In genomic region chr1:54167422-54168139, GRCh38 we compare ENCODE assay signal across 22 cellular contexts. TPM values are rescaled to one million over a fixed set of nuclear protein-coding genes. Genes with fewer than 3 reads are reported as not detected.
A peak's percentile ranks its signal among the peaks of the same experiment; 100 is the strongest.
DNase-seq lines count a peak whose midpoint lies in the region; ATAC-seq, FAIRE-seq and TF ChIP-seq lines count a peak whose summit lies in the region.
"Had no signal": no experiment of that assay in that cellular context is flagged by ENCODE, and none has a peak within 500 bp of the region (broad histone marks: within the 10 kb centered on the region; RNA-seq: fewer than 3 reads in every experiment).

No MANE protein-coding gene starts in this region.

- H3K9me3 ChIP-seq in kidney (ENCODE audit: control insufficient read depth in 1 of 2, low read length in 2 of 2) (no peaks in the 10 kb centered on the region), small intestine (ENCODE audit: control insufficient read depth, low read depth) (no peaks in the 10 kb centered on the region), PC-9 (ENCODE audit: insufficient read depth, low read depth) (no peaks in the 10 kb centered on the region)
- H3K9me3 ChIP-seq: Peyer's patch had no signal

- H2AFZ ChIP-seq in PC-9, result no peak overlapping the region

- CTCF ChIA-PET in activated CD8-positive, alpha-beta memory T cell treated with anti-CD3 and anti-CD28 coated beads, Interleukin-2, amount 10 ng/mL, durations not matched to agents 7 days and 5 days (lab: Charles Lee), result interaction anchor here (1.0 to 1.5 kb wide), 2 partner anchors 14 to 322 kb away, joined by 3 read pairs; no protein-coding TSS in a partner anchor
- CTCF ChIA-PET in PC-9 (lab: Charles Lee), result no interaction called here

- no peaks in the 10 kb centered on the region for H3K79me2 ChIP-seq in PC-9 (ENCODE audit: low read depth)

- POLR2A ChIA-PET in PC-9 (lab: Charles Lee; ENCODE audit: unreplicated experiment), result no interaction called here

- no peaks in the 10 kb centered on the region for H3K27me3 ChIP-seq in bronchial epithelial cell (ENCODE audit: control insufficient read depth, insufficient read depth, low read length)
- no peaks in the 10 kb centered on the region for H3K27me3 ChIP-seq in small intestine (ENCODE audit: control insufficient read depth in 2 of 2, insufficient read depth in 2 of 2, low read length in 2 of 2)
- H3K27me3 ChIP-seq in PC-9 (ENCODE audit: insufficient read depth, low read depth), result no peaks in the 10 kb centered on the region
- H3K27me3 ChIP-seq: Peyer's patch had no signal

- H3K4me1 Mint-ChIP-seq in activated CD8-positive, alpha-beta memory T cell treated with anti-CD3 and anti-CD28 coated beads, Interleukin-2, amount 10 ng/mL, durations not matched to agents 7 days and 5 days, result no peaks in the 10 kb centered on the region
- H3K4me1 Mint-ChIP-seq: natural killer cell; stimulated activated effector memory CD8-positive, alpha-beta T cell treated with anti-CD3 and anti-CD28 coated beads, Interleukin-12 subunit alpha, Interleukin-12 subunit beta, amount 100 ng/mL, for 72 hours had no signal

- no peaks in the 10 kb centered on the region for H4K20me1 ChIP-seq in PC-9 (ENCODE audit: insufficient read depth)

- no peaks in the 10 kb centered on the region for H3K9me2 ChIP-seq in PC-9 (ENCODE audit: insufficient read depth)

- no peaks in the 10 kb centered on the region for H3K36me3 ChIP-seq in bronchial epithelial cell (ENCODE audit: control insufficient read depth, insufficient read depth, low read length)
- H3K36me3 ChIP-seq in kidney (ENCODE audit: control insufficient read depth in 1 of 2, insufficient read depth in 2 of 2, low read length in 2 of 2), result no peaks in the 10 kb centered on the region
- H3K36me3 ChIP-seq in small intestine (ENCODE audit: control insufficient read depth in 2 of 2, insufficient read depth in 2 of 2, low read length in 2 of 2), result no peaks in the 10 kb centered on the region
- H3K36me3 ChIP-seq in PC-9 (ENCODE audit: low read depth), result no peaks in the 10 kb centered on the region
- H3K36me3 ChIP-seq: Peyer's patch had no signal

- no peak for TF ChIP-seq CTCF in bronchial epithelial cell (IDR thresholded peaks at IDR 0.05; ENCODE audit: insufficient read depth, low read length, severe bottlenecking)
- TF ChIP-seq CTCF in kidney (IDR thresholded peaks at IDR 0.05; ENCODE audit: borderline replicate concordance, extremely low read depth, insufficient read depth), result no peak
- no peak for TF ChIP-seq CTCF in PC-9 (conservative IDR thresholded peaks at IDR 0.05)

- no peaks in the 10 kb centered on the region for H3K9me3 Mint-ChIP-seq in activated CD8-positive, alpha-beta memory T cell treated with anti-CD3 and anti-CD28 coated beads, Interleukin-2, amount 10 ng/mL, durations not matched to agents 7 days and 5 days (ENCODE audit: low read depth)
- H3K9me3 Mint-ChIP-seq: CD14-positive monocyte; natural killer cell; stimulated activated effector memory CD8-positive, alpha-beta T cell treated with anti-CD3 and anti-CD28 coated beads, Interleukin-12 subunit alpha, Interleukin-12 subunit beta, amount 100 ng/mL, for 72 hours had no signal

- H3K4me2 ChIP-seq in PC-9, result no peak overlapping the region

- DNase-seq in Daoy (ENCODE audit: low read depth) (peak; percentile 62), M059J (ENCODE audit: low read depth) (peak; percentile 70), bronchial epithelial cell (ENCODE audit: low read depth) (peak; percentile 95), kidney (peak; percentile 51), small intestine (no peak), PC-9 (no peak), kidney glomerular epithelial cell (lab: John Stamatoyannopoulos, UW) (no peak)
- DNase-seq in activated CD8-positive, alpha-beta memory T cell treated with anti-CD3 and anti-CD28 coated beads, Interleukin-2, amount 10 ng/mL, durations not matched to agents 7 days and 5 days, result no peak
- DNase-seq: aorta; DND-41; effector memory CD4-positive, alpha-beta T cell; hippocampal formation; KBM-7; left ventricle myocardium superior; natural killer cell; Peyer's patch; stimulated activated CD4-positive, alpha-beta T cell treated with anti-CD3 and anti-CD28 coated beads, Interleukin-4, amount 100 ng/mL, for 4 hours had no signal

- H3K36me3 Mint-ChIP-seq in activated CD8-positive, alpha-beta memory T cell treated with anti-CD3 and anti-CD28 coated beads, Interleukin-2, amount 10 ng/mL, durations not matched to agents 7 days and 5 days, result no peaks in the 10 kb centered on the region
- H3K36me3 Mint-ChIP-seq: natural killer cell; stimulated activated effector memory CD8-positive, alpha-beta T cell treated with anti-CD3 and anti-CD28 coated beads, Interleukin-12 subunit alpha, Interleukin-12 subunit beta, amount 100 ng/mL, for 72 hours had no signal

- BruUV-seq in PC-9 (replicated peaks; lab: Mats Ljungman, UMichigan), result no TSS peak

- whole genome bisulfite sequencing in small intestine, 3 donors, result 85 to 90% (median 90%) methylated on average over 9 of the region's 9 CpGs

- no peak overlapping the region for H3K4me3 Mint-ChIP-seq in activated CD8-positive, alpha-beta memory T cell treated with anti-CD3 and anti-CD28 coated beads, Interleukin-2, amount 10 ng/mL, durations not matched to agents 7 days and 5 days
- H3K4me3 Mint-ChIP-seq: CD14-positive monocyte; natural killer cell; stimulated activated effector memory CD8-positive, alpha-beta T cell treated with anti-CD3 and anti-CD28 coated beads, Interleukin-12 subunit alpha, Interleukin-12 subunit beta, amount 100 ng/mL, for 72 hours had no signal

- H3K27ac ChIP-seq in kidney (ENCODE audit: low read depth in 2 of 2, low read length in 2 of 2) (no peak overlapping the region), small intestine (ENCODE audit: low read depth in 1 of 2, low read length in 1 of 2) (no peak overlapping the region), PC-9 (no peak overlapping the region)
- H3K27ac ChIP-seq: Peyer's patch had no signal

- intact Hi-C loops in kidney (cut with DNase I), result no loop called here
- intact Hi-C loops in PC-9 (cut with micrococcal nuclease; ENCODE audit: unreplicated experiment), result no loop called here

- no peak overlapping the region for H3K27ac Mint-ChIP-seq in activated CD8-positive, alpha-beta memory T cell treated with anti-CD3 and anti-CD28 coated beads, Interleukin-2, amount 10 ng/mL, durations not matched to agents 7 days and 5 days
- H3K27ac Mint-ChIP-seq: natural killer cell; stimulated activated effector memory CD8-positive, alpha-beta T cell treated with anti-CD3 and anti-CD28 coated beads, Interleukin-12 subunit alpha, Interleukin-12 subunit beta, amount 100 ng/mL, for 72 hours had no signal

- H3K4me1 ChIP-seq in kidney (ENCODE audit: control insufficient read depth in 1 of 2, insufficient read depth in 1 of 2, low read depth in 1 of 2, low read length in 2 of 2) (peaks cover 2 to 3% of the 10 kb centered on the region in 2 donors), small intestine (ENCODE audit: control insufficient read depth in 2 of 2, insufficient read depth in 1 of 2, low read depth in 1 of 2, low read length in 1 of 2) (peaks cover 0 to 1% of the 10 kb centered on the region in 2 donors), PC-9 (replicated peaks; ENCODE audit: insufficient read depth) (no peaks in the 10 kb centered on the region)

- no peaks in the 10 kb centered on the region for H3F3A ChIP-seq in PC-9 (ENCODE audit: insufficient read depth, low read depth)

- H3K27me3 Mint-ChIP-seq in activated CD8-positive, alpha-beta memory T cell treated with anti-CD3 and anti-CD28 coated beads, Interleukin-2, amount 10 ng/mL, durations not matched to agents 7 days and 5 days, result no peaks in the 10 kb centered on the region

- ATAC-seq in activated CD8-positive, alpha-beta memory T cell treated with anti-CD3 and anti-CD28 coated beads, Interleukin-2, amount 10 ng/mL, durations not matched to agents 7 days and 5 days, result no peak
- ATAC-seq: left ventricle myocardium superior; natural killer cell; sciatic nerve; stimulated activated effector memory CD8-positive, alpha-beta T cell treated with anti-CD3 and anti-CD28 coated beads, Interleukin-12 subunit alpha, Interleukin-12 subunit beta, amount 100 ng/mL, for 72 hours had no signal

- FAIRE-seq in bronchial epithelial cell (lab: Jason Lieb, UNC) (peak; percentile 73), kidney (lab: Jason Lieb, UNC) (no peak), small intestine (lab: Jason Lieb, UNC) (no peak)

- H3K4me3 ChIP-seq in bronchial epithelial cell (ENCODE audit: low read depth, low read length) (no peak overlapping the region), kidney (ENCODE audit: low read length in 2 of 2) (no peak overlapping the region), small intestine (ENCODE audit: low read depth in 1 of 2, low read length in 2 of 2) (no peak overlapping the region), PC-9 (no peak overlapping the region)
- H3K4me3 ChIP-seq: Peyer's patch had no signal

- H3K9ac ChIP-seq in kidney (ENCODE audit: low read length in 2 of 2), result no peak overlapping the region

RNA-seq across cellular contexts. Expression of gene CDCP2, which starts 14.8 kb away (rescaled TPM):
- not detected in 2 replicates for total RNA-seq in Daoy (2014; rRNA removed; shearing (Covaris generic))
- not detected in 2 replicates for total RNA-seq in M059J (2014; rRNA removed; shearing (Covaris generic))
- total RNA-seq in bronchial epithelial cell (not detected in 2 replicates), kidney (0.54 TPM), PC-9 (2021) (not detected in 2 replicates)
- polyA plus RNA-seq in kidney (ENCODE audit: insufficient read depth, low read depth, low replicate concordance) (not detected), small intestine (under 1 TPM in 1 of 3 donors, not detected in 2; 0.07 TPM)
- total RNA-seq in activated CD8-positive, alpha-beta memory T cell treated with anti-CD3 and anti-CD28 coated beads, Interleukin-2, amount 10 ng/mL, durations not matched to agents 7 days and 5 days, result under 1 TPM in 1 of 2 experiments, not detected in 1; 0.09 TPM
- total RNA-seq: left ventricle myocardium superior; NCI-H460; Peyer's patch; T-helper 2 cell treated with Interferon-gamma antibody and Interleukin-4, amounts not matched to agents 100 ng/mL and 5 ng/mL, for 36 hours had no signal
- polyA plus RNA-seq: aorta, CD14-positive monocyte had no signal

RNA-seq across cellular contexts. Expression of gene CYB5RL, which starts 32.2 kb away (rescaled TPM):
- total RNA-seq in Daoy (2014; rRNA removed; shearing (Covaris generic)), result 3.8 and 8.9 TPM in 2 replicates
- total RNA-seq in M059J (2014; rRNA removed; shearing (Covaris generic)), result 4.5 and 6.5 TPM in 2 replicates
- total RNA-seq in bronchial epithelial cell (2.7 and 3.9 TPM in 2 replicates), kidney (8.1 TPM), PC-9 (2021) (6.5 and 6.7 TPM in 2 replicates)
- polyA plus RNA-seq in kidney (ENCODE audit: insufficient read depth, low read depth, low replicate concordance) (3.9 TPM), small intestine (1 to 10 TPM in 2 of 3 donors, under 1 TPM in 1; 0.89 to 3.7 (median 1.4) TPM)
- total RNA-seq in activated CD8-positive, alpha-beta memory T cell treated with anti-CD3 and anti-CD28 coated beads, Interleukin-2, amount 10 ng/mL, durations not matched to agents 7 days and 5 days, result 10 to 100 TPM; 14.5 to 17.0 TPM

RNA-seq across cellular contexts. Expression of gene MRPL37, which starts 32.4 kb away (rescaled TPM):
- 170 TPM in 2 replicates for total RNA-seq in Daoy (2014; rRNA removed; shearing (Covaris generic))
- total RNA-seq in M059J (2014; rRNA removed; shearing (Covaris generic)), result 156 and 184 TPM in 2 replicates
- total RNA-seq in bronchial epithelial cell, result 42.6 and 52.7 TPM in 2 replicates
- 47.4 TPM for total RNA-seq in kidney
- 114 TPM for polyA plus RNA-seq in kidney (ENCODE audit: insufficient read depth, low read depth, low replicate concordance)
- 10 to 100 TPM; 47.6 to 92.9 (median 62.4) TPM for polyA plus RNA-seq in small intestine
- 100 to 1,000 TPM; 122 to 147 TPM for total RNA-seq in activated CD8-positive, alpha-beta memory T cell treated with anti-CD3 and anti-CD28 coated beads, Interleukin-2, amount 10 ng/mL, durations not matched to agents 7 days and 5 days
- total RNA-seq in PC-9 (2021), result 180 and 198 TPM in 2 replicates

Comparison
In these comparisons a context has a peak if more than half of its experiments do, and no peak if none do; other contexts are left out.
1. DNase-seq: peak in Daoy (single experiment), M059J (single experiment), bronchial epithelial cell (single experiment) and kidney (single experiment); none in small intestine (single experiment), activated CD8-positive, alpha-beta memory T cell treated with anti-CD3 and anti-CD28 coated beads, Interleukin-2, amount 10 ng/mL, durations not matched to agents 7 days and 5 days (single experiment), PC-9 (0 of 2) and kidney glomerular epithelial cell (single experiment).